In the genomic region with DNA sequence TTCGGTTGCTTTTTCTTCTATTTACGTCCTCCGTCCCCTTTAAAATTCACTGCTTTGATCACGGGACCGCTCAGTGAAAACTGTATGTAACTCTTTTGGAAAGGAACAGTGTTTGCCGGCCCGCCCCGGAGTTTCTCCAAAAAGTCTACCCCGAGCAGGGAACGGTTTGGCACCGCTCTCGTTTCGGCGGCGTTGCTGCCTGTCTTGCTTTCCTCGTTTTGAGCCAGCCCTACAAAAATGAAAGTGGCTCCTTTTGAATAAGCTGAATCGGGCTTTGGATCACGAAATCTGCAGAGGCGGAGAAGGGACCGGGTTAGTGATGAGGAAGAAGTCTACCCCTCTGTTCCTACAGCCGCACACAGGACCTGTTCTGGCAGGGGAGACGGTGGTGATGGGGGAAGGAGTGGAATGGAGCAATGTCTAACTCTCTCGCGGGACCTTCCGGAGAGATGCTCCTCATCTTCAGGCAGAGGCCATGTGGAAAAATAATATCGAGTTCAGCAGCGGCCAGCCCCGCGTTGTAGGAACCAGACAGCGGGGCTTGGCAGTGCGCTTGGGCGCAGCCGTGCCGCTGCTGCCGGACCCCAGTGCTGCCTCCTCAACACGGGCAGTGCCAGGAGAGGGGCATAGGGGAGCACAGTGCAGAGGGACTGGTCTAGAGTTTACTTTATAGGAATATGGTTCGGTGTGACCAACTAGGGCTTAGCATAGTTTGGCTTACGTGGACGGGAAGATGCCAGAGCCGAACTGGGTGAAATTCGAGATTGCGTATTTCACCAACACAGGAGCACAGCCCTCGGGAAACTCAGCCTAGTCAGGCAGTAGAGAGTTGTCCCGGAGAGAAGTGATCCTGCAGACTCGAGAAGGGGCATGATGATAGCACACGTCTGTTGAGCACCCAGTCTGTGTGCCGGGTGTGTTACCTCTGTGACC, we compare ENCODE assay signal across 8 cellular contexts. TPM values are rescaled to one million over a fixed set of nuclear protein-coding genes. Genes with fewer than 3 reads are reported as not detected.
DNase-seq lines count a peak whose midpoint lies in the region; ATAC-seq and TF ChIP-seq lines count a peak whose summit lies in the region.

No MANE protein-coding gene starts in this region.

- peak overlapping the region; percentile 60 for H3K4me3 Mint-ChIP-seq in activated CD4-positive, alpha-beta T cell treated with anti-CD3 and anti-CD28 coated beads, Interleukin-2, amount 10 ng/mL, durations not matched to agents 24 days and 14 days
- peak overlapping the region; percentile 95 for H3K4me3 Mint-ChIP-seq in chondrocyte (ENCODE audit: unreplicated experiment)

- H3K9me3 ChIP-seq in stomach smooth muscle (ENCODE audit: control insufficient read depth in 2 of 2, low read length in 2 of 2), result no peaks in the 10 kb centered on the region
- no peaks in the 10 kb centered on the region for H3K9me3 ChIP-seq in MM.1S (replicated peaks; ENCODE audit: insufficient read depth, low read length)

- no peak overlapping the region for H2AFZ ChIP-seq in MM.1S (ENCODE audit: low read length)

- H3K4me2 ChIP-seq in MM.1S (ENCODE audit: low read depth, low read length), result no peak overlapping the region

- intact Hi-C loops in activated CD4-positive, alpha-beta T cell treated with anti-CD3 and anti-CD28 coated beads, Interleukin-2, amount 10 ng/mL, durations not matched to agents 24 days and 14 days (cut with micrococcal nuclease), result loop anchor here (10.0 kb wide), 1 partner anchor 102 kb away; the partner anchor contains the start of gene DMBT1

- H3K4me1 ChIP-seq in stomach smooth muscle (ENCODE audit: control insufficient read depth, insufficient read depth, low read length) (peaks cover 24% of the 10 kb centered on the region), MM.1S (ENCODE audit: low read length) (no peaks in the 10 kb centered on the region)

- H4K20me1 ChIP-seq in MM.1S (ENCODE audit: insufficient read depth, low read length), result no peaks in the 10 kb centered on the region

- no peaks in the 10 kb centered on the region for H3K9me2 ChIP-seq in MM.1S (replicated peaks; ENCODE audit: insufficient read depth, low read length)

- no peaks in the 10 kb centered on the region for H3K9me3 Mint-ChIP-seq in activated CD4-positive, alpha-beta T cell treated with anti-CD3 and anti-CD28 coated beads, Interleukin-2, amount 10 ng/mL, durations not matched to agents 24 days and 14 days
- no peaks in the 10 kb centered on the region for H3K9me3 Mint-ChIP-seq in chondrocyte (ENCODE audit: low read depth)

- H3K36me3 ChIP-seq in stomach smooth muscle (ENCODE audit: control insufficient read depth in 2 of 2, insufficient read depth in 2 of 2, low read length in 2 of 2), result no peaks in the 10 kb centered on the region
- no peaks in the 10 kb centered on the region for H3K36me3 ChIP-seq in MM.1S (replicated peaks; ENCODE audit: insufficient read depth, low read length)

- H3K9ac ChIP-seq in stomach smooth muscle (ENCODE audit: low read length in 2 of 2), result peak overlapping the region; percentile 79 to 80
- no peak overlapping the region for H3K9ac ChIP-seq in MM.1S (ENCODE audit: low read length)

- H3K36me3 Mint-ChIP-seq in activated CD4-positive, alpha-beta T cell treated with anti-CD3 and anti-CD28 coated beads, Interleukin-2, amount 10 ng/mL, durations not matched to agents 24 days and 14 days (ENCODE audit: low read depth), result no peaks in the 10 kb centered on the region
- peaks cover 15% of the 10 kb centered on the region for H3K36me3 Mint-ChIP-seq in chondrocyte (ENCODE audit: low read depth)

- H3K79me2 ChIP-seq in MM.1S (ENCODE audit: low read length), result no peaks in the 10 kb centered on the region

- TF ChIP-seq CTCF in chondrocyte (IDR thresholded peaks at IDR 0.05) (no peak), MM.1S (IDR thresholded peaks at IDR 0.05; ENCODE audit: low read length) (no peak)

- no peaks in the 10 kb centered on the region for H3K27me3 ChIP-seq in stomach smooth muscle (ENCODE audit: control insufficient read depth in 1 of 2, insufficient read depth in 2 of 2, low read length in 2 of 2)
- H3K27me3 ChIP-seq in MM.1S (replicated peaks; ENCODE audit: insufficient read depth, low read length), result peaks cover 4% of the 10 kb centered on the region; the same call in 1 of the 2 replicates

- H3K27ac ChIP-seq in stomach smooth muscle (ENCODE audit: low read length), result peak overlapping the region; percentile 88
- no peak overlapping the region for H3K27ac ChIP-seq in MM.1S (ENCODE audit: low read length)

- H3K27ac Mint-ChIP-seq in activated CD4-positive, alpha-beta T cell treated with anti-CD3 and anti-CD28 coated beads, Interleukin-2, amount 10 ng/mL, durations not matched to agents 24 days and 14 days, result no peak overlapping the region
- peak overlapping the region; percentile 89 for H3K27ac Mint-ChIP-seq in chondrocyte (ENCODE audit: unreplicated experiment)

- H3K4me3 ChIP-seq in stomach smooth muscle (ENCODE audit: low read length in 2 of 2), result peak overlapping the region; percentile 77 to 91
- no peak overlapping the region for H3K4me3 ChIP-seq in MM.1S (ENCODE audit: low read length)

- peak; percentile 54 for ATAC-seq in left lobe of liver
- ATAC-seq in HG03095 (IDR thresholded peaks at IDR 0.05; ENCODE audit: unreplicated experiment), result no peak
- no peak for ATAC-seq in HG02588 (IDR thresholded peaks at IDR 0.05; ENCODE audit: unreplicated experiment)

- DNase-seq in activated CD4-positive, alpha-beta T cell treated with anti-CD3 and anti-CD28 coated beads, Interleukin-2, amount 10 ng/mL, durations not matched to agents 24 days and 14 days, result no peak
- no peak for DNase-seq in activated CD4-positive, alpha-beta T cell treated with anti-CD3 and anti-CD28 coated beads for 1 hour
- DNase-seq in chondrocyte (ENCODE audit: low spot score) (no peak), left lobe of liver (ENCODE audit: low spot score) (peak; percentile 78), MM.1S (no peak)

- H3K4me1 Mint-ChIP-seq in activated CD4-positive, alpha-beta T cell treated with anti-CD3 and anti-CD28 coated beads, Interleukin-2, amount 10 ng/mL, durations not matched to agents 24 days and 14 days, result peaks cover 2% of the 10 kb centered on the region
- peaks cover 73% of the 10 kb centered on the region for H3K4me1 Mint-ChIP-seq in chondrocyte (ENCODE audit: low read depth)

- H3K27me3 Mint-ChIP-seq in activated CD4-positive, alpha-beta T cell treated with anti-CD3 and anti-CD28 coated beads, Interleukin-2, amount 10 ng/mL, durations not matched to agents 24 days and 14 days, result peaks cover 63% of the 10 kb centered on the region
- no peaks in the 10 kb centered on the region for H3K27me3 Mint-ChIP-seq in chondrocyte (ENCODE audit: low read depth)

- no peaks in the 10 kb centered on the region for H3F3A ChIP-seq in MM.1S (ENCODE audit: insufficient read depth, low read length)

RNA-seq across cellular contexts. Expression of gene HTRA1, which starts 1.4 kb away (rescaled TPM):
- total RNA-seq in activated CD4-positive, alpha-beta T cell treated with anti-CD3 and anti-CD28 coated beads, Interleukin-2, amount 10 ng/mL, durations not matched to agents 24 days and 14 days, result not detected in 2 replicates
- 1,260 to 1,504 TPM (median 1,485 TPM) in 3 replicates for total RNA-seq in chondrocyte
- 83.1 TPM for total RNA-seq in left lobe of liver

RNA-seq across cellular contexts. Expression of gene ARMS2, which starts 8.3 kb away (rescaled TPM):
- not detected in 2 replicates for total RNA-seq in activated CD4-positive, alpha-beta T cell treated with anti-CD3 and anti-CD28 coated beads, Interleukin-2, amount 10 ng/mL, durations not matched to agents 24 days and 14 days
- total RNA-seq in chondrocyte (0.62 to 1.1 TPM in 2 of 3 replicates, not detected in the other), left lobe of liver (not detected)

Comparison
In these comparisons a context has a peak if more than half of its experiments do, and no peak if none do; other contexts are left out.
1. RNA of gene HTRA1, which starts 1.4 kb away (total RNA-seq): 1,260 to 1,504 TPM in chondrocyte and 83.1 TPM in left lobe of liver (single experiment); not detected in activated CD4-positive, alpha-beta T cell treated with anti-CD3 and anti-CD28 coated beads, Interleukin-2, amount 10 ng/mL, durations not matched to agents 24 days and 14 days; every median in the first group is over 10 times any median in the second.